ENCODE assay signal across 17 cellular contexts in the genomic region with DNA sequence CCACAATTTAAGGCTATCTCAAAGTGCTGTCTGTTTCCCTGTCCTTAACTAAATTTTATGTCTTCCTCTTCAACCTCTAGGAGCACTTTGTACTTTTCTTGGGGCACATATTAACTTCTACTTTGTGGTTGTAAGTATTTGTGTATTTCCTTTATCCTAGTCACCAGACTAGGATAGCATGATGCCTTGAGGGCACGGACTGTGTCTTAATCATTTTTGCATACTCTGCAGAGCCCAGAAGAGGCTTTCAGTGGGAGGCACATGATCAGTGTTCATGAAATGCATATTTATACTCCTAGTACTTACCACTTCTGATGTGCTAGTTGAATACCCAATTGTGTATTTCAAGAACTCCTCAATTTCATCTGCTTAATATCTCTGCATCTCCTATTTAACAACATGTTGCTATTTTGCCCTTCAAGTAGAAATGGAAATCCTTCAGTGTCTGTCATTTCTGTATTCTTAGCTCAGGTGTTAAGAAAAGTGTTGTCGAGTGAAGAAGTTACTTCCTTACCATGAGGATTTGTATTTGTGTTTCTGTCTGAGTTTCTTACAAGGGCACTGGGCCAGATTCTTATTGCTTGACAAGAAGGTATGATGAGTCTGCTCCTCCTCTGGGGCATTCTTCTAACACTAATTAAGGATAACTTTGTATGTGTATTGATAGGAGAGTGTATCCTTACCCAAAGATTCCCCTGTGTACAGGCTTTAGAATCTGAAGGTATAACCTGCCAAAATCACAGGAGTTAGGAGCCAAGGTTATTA. TPM values are rescaled to one million over a fixed set of nuclear protein-coding genes. Genes with fewer than 3 reads are reported as not detected.
DNase-seq lines count a peak whose midpoint lies in the region; ATAC-seq and TF ChIP-seq lines count a peak whose summit lies in the region.
"Had no signal": no experiment of that assay in that cellular context is flagged by ENCODE, and none has a peak within 500 bp of the region (broad histone marks: within the 10 kb centered on the region; RNA-seq: fewer than 3 reads in every experiment).

No MANE protein-coding gene starts in this region.

- TF ChIP-seq CTCF in breast epithelium (IDR thresholded peaks at IDR 0.05), result no peak

- no peaks in the 10 kb centered on the region for H3K9me3 ChIP-seq in breast epithelium
- H3K9me3 ChIP-seq: BE2C had no signal

- no peak for TF ChIP-seq POLR2A in breast epithelium (IDR thresholded peaks at IDR 0.05)

- no peaks in the 10 kb centered on the region for H3K4me1 ChIP-seq in breast epithelium

- no peaks in the 10 kb centered on the region for H3K27me3 ChIP-seq in breast epithelium
- H3K27me3 ChIP-seq: BE2C had no signal

- ATAC-seq in HG03039 (IDR thresholded peaks at IDR 0.05; ENCODE audit: unreplicated experiment) (no peak), HG03097 (IDR thresholded peaks at IDR 0.05; ENCODE audit: low FRiP score, unreplicated experiment) (no peak), GM18907 (IDR thresholded peaks at IDR 0.05; ENCODE audit: unreplicated experiment) (no peak)

- peak overlapping the region; percentile 22 to 23 for H3K27ac ChIP-seq in breast epithelium
- H3K27ac ChIP-seq: PC-9 had no signal

- intact Hi-C loops in breast epithelium (cut with DNase I; ENCODE audit: low total_unique reads), result no loop called here

- peak; percentile 79 for DNase-seq in M059J (ENCODE audit: low read depth)
- DNase-seq in breast epithelium (ENCODE audit: low spot score in 2 of 2), result no peak
- DNase-seq in iris pigment epithelial cell (ENCODE audit: low read depth), result peak; percentile 55
- no peak for DNase-seq in cortex of kidney (lab: John Stamatoyannopoulos, UW)
- DNase-seq: BE2C; CD4-positive, alpha-beta memory T cell; DMS79 treated with DMSO at 0.1 percent for 48 hours; H9; Kasumi-1; MV-4-11; NCI-H1436; NCI-H2081; NCI-H524; PC-9 had no signal

- no peaks in the 10 kb centered on the region for H3K36me3 ChIP-seq in breast epithelium
- H3K36me3 ChIP-seq: BE2C had no signal

- H3K4me3 ChIP-seq in breast epithelium, result no peak overlapping the region
- H3K4me3 ChIP-seq: PC-9 had no signal

RNA-seq across cellular contexts. Expression of a gene that starts 28.3 kb away (rescaled TPM):
- total RNA-seq in M059J (2014; rRNA removed; shearing (Covaris generic)), result 17.5 and 28.2 TPM in 2 replicates
- 10 to 100 TPM; 34.7 to 51.2 (median 47.5) TPM for total RNA-seq in breast epithelium

Comparison
In these comparisons a context has a peak if more than half of its experiments do, and no peak if none do; other contexts are left out.
1. DNase-seq: peak in M059J (single experiment) and iris pigment epithelial cell (single experiment); none in breast epithelium (0 of 2) and cortex of kidney (single experiment).